ENCODE assay signal across 14 cellular contexts in genomic region chr3:188001052-188001567, GRCh38.
DNase-seq lines count a peak whose midpoint lies in the region; ATAC-seq, FAIRE-seq and TF ChIP-seq lines count a peak whose summit lies in the region.
"Had no signal": no experiment of that assay in that cellular context is flagged by ENCODE, and none has a peak within 500 bp of the region (broad histone marks: within the 10 kb centered on the region; RNA-seq: fewer than 3 reads in every experiment).

No MANE protein-coding gene starts in this region.

- BruUV-seq in HepG2 (replicated peaks; lab: Mats Ljungman, UMichigan) = no TSS peak

- peaks cover 36% of the 10 kb centered on the region for H3K4me1 ChIP-seq in GM23338 (ENCODE audit: insufficient read depth)
- H3K4me1 ChIP-seq in HepG2 (ENCODE audit: insufficient read depth, low read length) = peaks cover 99% of the 10 kb centered on the region

- no peak for FAIRE-seq in HepG2 (lab: Jason Lieb, UNC)
- FAIRE-seq: GM12878 had no signal

- intact Hi-C loops in HepG2 (cut with micrococcal nuclease; ENCODE audit: unreplicated experiment) = loop anchor here (10.0 kb wide), 1 partner anchor 86 kb away; no protein-coding TSS in a partner anchor

- peaks cover 3% of the 10 kb centered on the region for H3K27me3 Mint-ChIP-seq in GM23338 (ENCODE audit: insufficient read depth, low read depth, poor library complexity)
- H3K27me3 Mint-ChIP-seq: dendritic cell treated with granulocyte-macrophage colony-stimulating factor and Interleukin-4, amounts not matched to agents 40 ng/mL and 50 ng/mL, for 4 days had no signal

- H3K4me1 Mint-ChIP-seq in GM23338 = peaks cover 30% of the 10 kb centered on the region

- peak in 1 of 2 experiments; percentile 23; a peak in 1 of 4 replicates for TF ChIP-seq POLR2A in HepG2 (IDR thresholded peaks at IDR 0.05; ENCODE audit: insufficient read depth in 1 of 2, low read depth in 2 of 2, low read length in 2 of 2)

- CTCF ChIA-PET in HepG2 (lab: Yijun Ruan, JAX; ENCODE audit: low intra/inter-chr PET ratio, low total read pairs) = no interaction called here

- no peak overlapping the region for H3K4me2 ChIP-seq in GM23338
- peak overlapping the region; percentile 72 for H3K4me2 ChIP-seq in HepG2 (ENCODE audit: low read depth, low read length)

- TF ChIP-seq EP300 in HepG2 (IDR thresholded peaks at IDR 0.05; ENCODE audit: low read depth in 2 of 2, low read length in 2 of 2) = no peak
- TF ChIP-seq EP300 in HepG2 (CRISPR knock-in tag; IDR thresholded peaks at IDR 0.05; ENCODE audit: borderline replicate concordance) = no peak

- no peaks in the 10 kb centered on the region for H3K9me3 Mint-ChIP-seq in GM23338
- H3K9me3 Mint-ChIP-seq: dendritic cell treated with granulocyte-macrophage colony-stimulating factor and Interleukin-4, amounts not matched to agents 40 ng/mL and 50 ng/mL, for 4 days had no signal

- H3K4me3 Mint-ChIP-seq in GM23338 = no peak overlapping the region
- H3K4me3 Mint-ChIP-seq: dendritic cell treated with granulocyte-macrophage colony-stimulating factor and Interleukin-4, amounts not matched to agents 40 ng/mL and 50 ng/mL, for 4 days had no signal

- H3K27ac ChIP-seq in GM23338 (ENCODE audit: low read depth) = no peak overlapping the region
- peak overlapping the region; percentile 90 for H3K27ac ChIP-seq in HepG2 (ENCODE audit: extremely low read length, insufficient read depth, low read length)

- H3K4me3 ChIP-seq in GM23338 (no peak overlapping the region), HepG2 (replicated peaks in 1 of 3; ENCODE audit: insufficient read depth in 1 of 3, low read depth in 2 of 3, low read length in 3 of 3) (peak overlapping the region in 2 of 3 experiments; percentile 20 to 55; a peak in 1 of 6 replicates)
- H3K4me3 ChIP-seq: GM12878 had no signal

- H3K36me3 ChIP-seq in GM23338 (ENCODE audit: insufficient read depth) = no peaks in the 10 kb centered on the region
- H3K36me3 ChIP-seq in HepG2 (replicated peaks in 1 of 2; ENCODE audit: control insufficient read depth in 1 of 2, insufficient read depth in 2 of 2, low read length in 2 of 2) = no peaks in the 10 kb centered on the region

- POLR2A ChIA-PET in HepG2 (lab: Yijun Ruan, JAX) = interaction anchor here (1.0 to 4.9 kb wide), 7 partner anchors 18 to 294 kb away, joined by 3 to 64 read pairs (median 18); partner anchors contain the start of gene BCL6

- no peaks in the 10 kb centered on the region for H3K79me2 ChIP-seq in GM23338 (replicated peaks; ENCODE audit: insufficient read depth)
- peaks cover 11% of the 10 kb centered on the region for H3K79me2 ChIP-seq in HepG2 (ENCODE audit: insufficient read depth, low read length)

- TF ChIP-seq RAD21 in HepG2 (CRISPR knock-in tag; IDR thresholded peaks at IDR 0.05) = no peak

- WGBS in HepG2 (ENCODE audit: low lambda C conversion rate) = 9% methylated on average over 3 of the region's 3 CpGs

- no peaks in the 10 kb centered on the region for H3K36me3 Mint-ChIP-seq in GM23338 (ENCODE audit: low read depth)

- H3K27me3 ChIP-seq in GM23338 (ENCODE audit: insufficient read depth) (no peaks in the 10 kb centered on the region), HepG2 (ENCODE audit: control insufficient read depth in 1 of 2, insufficient read depth in 2 of 2, low read length in 2 of 2) (no peaks in the 10 kb centered on the region)

- H2AFZ ChIP-seq in GM23338 (0 out of 2 replicates have a peak overlapping the region, but pooled peaks have one; percentile 9), HepG2 (ENCODE audit: low read length) (no peak overlapping the region)

- DNase-seq in DMS53 (lab: John Stamatoyannopoulos, UW) = peak; percentile 41
- DNase-seq in DMS53 treated with DMSO at 0.1 percent for 48 hours (lab: John Stamatoyannopoulos, UW; ENCODE audit: unreplicated experiment) = no peak
- DNase-seq in GM23338 (ENCODE audit: low spot score) = no peak
- peak; percentile 36 for DNase-seq in NCI-H774 (lab: John Stamatoyannopoulos, UW)
- DNase-seq in HepG2 (ENCODE audit: low spot score) = no peak
- no peak for DNase-seq in stimulated activated CD4-positive, alpha-beta T cell treated with anti-CD3 and anti-CD28 coated beads, Interleukin-1b, Interleukin-23, amount 100 ng/mL, for 48 hours
- no peak for DNase-seq in Kasumi-1 (lab: John Stamatoyannopoulos, UW)
- DNase-seq in NCI-H82 treated with DMSO at 0.1 percent for 48 hours (lab: John Stamatoyannopoulos, UW; ENCODE audit: unreplicated experiment) = no peak
- DNase-seq: 8988T, DMS 273 treated with DMSO at 0.1 percent for 48 hours, mammary epithelial cell, OCI-M1 had no signal

- H4K20me1 ChIP-seq in GM23338 (replicated peaks; ENCODE audit: insufficient read depth) (no peaks in the 10 kb centered on the region), HepG2 (ENCODE audit: insufficient read depth, low read length) (no peaks in the 10 kb centered on the region)

- no peak overlapping the region for H3K27ac Mint-ChIP-seq in GM23338

- ATAC-seq in GM23338 (no peak), HepG2 (no peak)
- ATAC-seq: GM12878 had no signal

- TF ChIP-seq CTCF in GM23338 (conservative IDR thresholded peaks at IDR 0.05; ENCODE audit: low read depth in 2 of 2) (no peak), HepG2 (CRISPR knock-in tag; IDR thresholded peaks at IDR 0.05) (no peak)

- no peaks in the 10 kb centered on the region for H3K9me2 ChIP-seq in GM23338 (ENCODE audit: insufficient read depth)

- no peaks in the 10 kb centered on the region for H3F3A ChIP-seq in GM23338 (replicated peaks; ENCODE audit: low read depth)

- in situ Hi-C loops in HepG2 (cut with HindIII; ENCODE audit: extremely low pct_ligation_motif_present, low pct_unique_long_range_greater_than_20kb) = loop anchor here (10.0 kb wide), 1 partner anchor 256 kb away; the partner anchor contains the start of gene BCL6

- H3K9me3 ChIP-seq in HepG2 (ENCODE audit: low read length) = no peaks in the 10 kb centered on the region

- peak overlapping the region; percentile 72 for H3K9ac ChIP-seq in HepG2 (ENCODE audit: insufficient read depth, low read depth, low read length)

TF ChIP-seq in GM23338, 12 proteins besides CTCF, POLR2A, EP300 and RAD21 (continues in another document):
- TF ChIP-seq REST (IDR thresholded peaks at IDR 0.05; ENCODE audit: unreplicated experiment) (no peak), CREB1 (CRISPR knock-in tag; IDR thresholded peaks at IDR 0.05; ENCODE audit: low read depth) (no peak), JUNB (IDR thresholded peaks at IDR 0.05; ENCODE audit: unreplicated experiment) (no peak), EZH2phosphoT487 (IDR thresholded peaks at IDR 0.05; ENCODE audit: unreplicated experiment) (no peak), POLR2AphosphoS5 (IDR thresholded peaks at IDR 0.05; ENCODE audit: low read depth) (no peak)

TF ChIP-seq in HepG2, 621 proteins besides CTCF, POLR2A, EP300 and RAD21 (continues in another document):
- TF ChIP-seq TERF1 (CRISPR knock-in tag; IDR thresholded peaks at IDR 0.05) = no peak
- 0 out of 2 replicates have a peak, but pooled peaks have one; percentile 18 for TF ChIP-seq KAT7 (CRISPR knock-in tag; IDR thresholded peaks at IDR 0.05; ENCODE audit: borderline replicate concordance)
- TF ChIP-seq, protein P1, sequence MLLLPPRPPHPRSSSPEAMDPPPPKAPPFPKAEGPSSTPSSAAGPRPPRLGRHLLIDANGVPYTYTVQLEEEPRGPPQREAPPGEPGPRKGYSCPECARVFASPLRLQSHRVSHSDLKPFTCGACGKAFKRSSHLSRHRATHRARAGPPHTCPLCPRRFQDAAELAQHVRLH (CRISPR knock-in tag; IDR thresholded peaks at IDR 0.05; ENCODE audit: borderline replicate concordance, low read depth) = no peak
- TF ChIP-seq, protein P2, sequence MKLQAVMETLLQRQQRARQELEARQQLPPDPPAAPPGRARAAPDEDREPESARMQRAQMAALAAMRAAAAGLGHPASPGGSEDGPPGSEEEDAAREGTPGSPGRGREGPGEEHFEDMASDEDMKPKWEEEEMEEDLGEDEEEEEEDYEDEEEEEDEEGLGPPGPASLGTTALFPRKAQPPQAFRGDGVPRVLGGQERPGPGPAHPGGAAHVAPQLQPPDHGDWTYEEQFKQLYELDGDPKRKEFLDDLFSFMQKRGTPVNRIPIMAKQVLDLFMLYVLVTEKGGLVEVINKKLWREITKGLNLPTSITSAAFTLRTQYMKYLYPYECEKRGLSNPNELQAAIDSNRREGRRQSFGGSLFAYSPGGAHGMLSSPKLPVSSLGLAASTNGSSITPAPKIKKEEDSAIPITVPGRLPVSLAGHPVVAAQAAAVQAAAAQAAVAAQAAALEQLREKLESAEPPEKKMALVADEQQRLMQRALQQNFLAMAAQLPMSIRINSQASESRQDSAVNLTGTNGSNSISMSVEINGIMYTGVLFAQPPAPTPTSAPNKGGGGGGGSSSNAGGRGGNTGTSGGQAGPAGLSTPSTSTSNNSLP (IDR thresholded peaks at IDR 0.05; ENCODE audit: low read depth, low read length) = no peak
- peak; percentile 0; the same call in 1 of the 2 replicates for TF ChIP-seq ZMYM4 (CRISPR knock-in tag; IDR thresholded peaks at IDR 0.05)
- TF ChIP-seq ZNF775 (CRISPR knock-in tag; IDR thresholded peaks at IDR 0.05; ENCODE audit: borderline replicate concordance) = peak; percentile 38; the same call in 1 of the 2 replicates
- no peak for TF ChIP-seq ZNF720 (CRISPR knock-in tag; IDR thresholded peaks at IDR 0.05)
- TF ChIP-seq SIX1 (CRISPR knock-in tag; IDR thresholded peaks at IDR 0.05; ENCODE audit: borderline replicate concordance) = peak; percentile 44; the same call in 1 of the 2 replicates
- TF ChIP-seq FOXA1 (IDR thresholded peaks at IDR 0.05) = no peak
- TF ChIP-seq FOXA1 (CRISPR knock-in tag; IDR thresholded peaks at IDR 0.05) = peak; percentile 52; the same call in 1 of the 2 replicates
- TF ChIP-seq MED1 (CRISPR knock-in tag; IDR thresholded peaks at IDR 0.05) = peak; percentile 33; the same call in 1 of the 2 replicates
- no peak for TF ChIP-seq ZNF652 (CRISPR knock-in tag; IDR thresholded peaks at IDR 0.05; ENCODE audit: borderline replicate concordance, low read depth)
- 0 out of 2 replicates have a peak, but pooled peaks have one; percentile 4 for TF ChIP-seq PHF8 (CRISPR knock-in tag; IDR thresholded peaks at IDR 0.05)
- TF ChIP-seq PCBP1 (IDR thresholded peaks at IDR 0.05; ENCODE audit: borderline replicate concordance, low read depth, low read length) = no peak
- TF ChIP-seq PHF21A (CRISPR knock-in tag; IDR thresholded peaks at IDR 0.05) = no peak

Comparison
In these comparisons a context has a peak if more than half of its experiments do, and no peak if none do; other contexts are left out.
1. DNase-seq: peak in DMS53 (single experiment) and NCI-H774 (single experiment); none in DMS53 treated with DMSO at 0.1 percent for 48 hours (single experiment), GM23338 (single experiment), HepG2 (single experiment), stimulated activated CD4-positive, alpha-beta T cell treated with anti-CD3 and anti-CD28 coated beads, Interleukin-1b, Interleukin-23, amount 100 ng/mL, for 48 hours (single experiment), Kasumi-1 (0 of 2) and NCI-H82 treated with DMSO at 0.1 percent for 48 hours (single experiment).